11 cellular contexts compared by ENCODE assay signal in genomic region chr6:111576302-111576701, GRCh38. TPM values are rescaled to one million over a fixed set of nuclear protein-coding genes. Genes with fewer than 3 reads are reported as not detected.
DNase-seq lines count a peak whose midpoint lies in the region; ATAC-seq and TF ChIP-seq lines count a peak whose summit lies in the region.
"Had no signal": no experiment of that assay in that cellular context is flagged by ENCODE, and none has a peak within 500 bp of the region (broad histone marks: within the 10 kb centered on the region; RNA-seq: fewer than 3 reads in every experiment).

No MANE protein-coding gene starts in this region.

- H3K27me3 Mint-ChIP-seq in CD4-positive, CD25-positive, alpha-beta regulatory T cell = no peaks in the 10 kb centered on the region
- no peaks in the 10 kb centered on the region for H3K27me3 Mint-ChIP-seq in activated B cell treated with CpG ODN at 0.5 μM for 24 hours
- no peaks in the 10 kb centered on the region for H3K27me3 Mint-ChIP-seq in activated CD4-positive, alpha-beta memory T cell treated with anti-CD3 and anti-CD28 coated beads for 36 hours
- H3K27me3 Mint-ChIP-seq in stimulated activated naive CD8-positive, alpha-beta T cell treated with anti-CD3 and anti-CD28 coated beads, Interleukin-15, amount 100 ng/mL, for 72 hours = no peaks in the 10 kb centered on the region

- no peaks in the 10 kb centered on the region for H3K9me3 Mint-ChIP-seq in CD4-positive, CD25-positive, alpha-beta regulatory T cell
- no peaks in the 10 kb centered on the region for H3K9me3 Mint-ChIP-seq in activated B cell treated with CpG ODN at 0.5 μM for 24 hours
- H3K9me3 Mint-ChIP-seq in activated CD4-positive, alpha-beta memory T cell treated with anti-CD3 and anti-CD28 coated beads for 36 hours = no peaks in the 10 kb centered on the region
- no peaks in the 10 kb centered on the region for H3K9me3 Mint-ChIP-seq in stimulated activated naive CD8-positive, alpha-beta T cell treated with anti-CD3 and anti-CD28 coated beads, Interleukin-15, amount 100 ng/mL, for 72 hours

- no peak for DNase-seq in CD4-positive, CD25-positive, alpha-beta regulatory T cell
- DNase-seq in activated B cell treated with CpG ODN at 0.5 μM for 24 hours (no peak), BE2C (no peak), AG08396 (ENCODE audit: low spot score) (no peak)
- no peak for DNase-seq in activated CD4-positive, alpha-beta memory T cell treated with anti-CD3 and anti-CD28 coated beads for 36 hours
- no peak for DNase-seq in stimulated activated naive CD8-positive, alpha-beta T cell treated with anti-CD3 and anti-CD28 coated beads, Interleukin-15, amount 100 ng/mL, for 72 hours
- DNase-seq: activated T-cell treated with anti-CD3 and anti-CD28 coated beads for 4 hours, KG1, SHP77 had no signal

- intact Hi-C loops in activated B cell treated with CpG ODN at 0.5 μM for 24 hours (cut with micrococcal nuclease) = no loop called here
- intact Hi-C loops in activated CD4-positive, alpha-beta memory T cell treated with anti-CD3 and anti-CD28 coated beads for 36 hours (cut with micrococcal nuclease) = no loop called here

- H3K4me3 Mint-ChIP-seq in CD4-positive, CD25-positive, alpha-beta regulatory T cell = no peak overlapping the region
- peak overlapping the region; percentile 44 for H3K4me3 Mint-ChIP-seq in activated B cell treated with CpG ODN at 0.5 μM for 24 hours
- no peak overlapping the region for H3K4me3 Mint-ChIP-seq in activated CD4-positive, alpha-beta memory T cell treated with anti-CD3 and anti-CD28 coated beads for 36 hours
- H3K4me3 Mint-ChIP-seq in stimulated activated naive CD8-positive, alpha-beta T cell treated with anti-CD3 and anti-CD28 coated beads, Interleukin-15, amount 100 ng/mL, for 72 hours = no peak overlapping the region

- TF ChIP-seq CTCF in activated B cell treated with CpG ODN at 0.5 μM for 24 hours (IDR thresholded peaks at IDR 0.05) (no peak), neutrophil (IDR thresholded peaks at IDR 0.05) (no peak), BE2C (IDR thresholded peaks at IDR 0.05; ENCODE audit: low read depth, low read length) (no peak)

- H3K36me3 Mint-ChIP-seq in CD4-positive, CD25-positive, alpha-beta regulatory T cell = peaks cover 51% of the 10 kb centered on the region
- H3K36me3 Mint-ChIP-seq in activated B cell treated with CpG ODN at 0.5 μM for 24 hours (ENCODE audit: low read depth) = peaks cover 59% of the 10 kb centered on the region
- peaks cover 41% of the 10 kb centered on the region for H3K36me3 Mint-ChIP-seq in activated CD4-positive, alpha-beta memory T cell treated with anti-CD3 and anti-CD28 coated beads for 36 hours

- peaks cover 7% of the 10 kb centered on the region for H3K4me1 ChIP-seq in CD4-positive, CD25-positive, alpha-beta regulatory T cell (ENCODE audit: control insufficient read depth, insufficient read depth, low read length, poor library complexity, severe bottlenecking)
- H3K4me1 ChIP-seq in neutrophil (ENCODE audit: control insufficient read depth in 1 of 2, insufficient read depth in 1 of 2, low read depth in 1 of 2, low read length in 1 of 2) (peaks cover 36 to 38% of the 10 kb centered on the region in 2 experiments), BE2C (peaks cover 36% of the 10 kb centered on the region)

- peaks cover 8 to 16% (median 13%) of the 10 kb centered on the region in 4 donors for H3K4me1 Mint-ChIP-seq in CD4-positive, CD25-positive, alpha-beta regulatory T cell
- H3K4me1 Mint-ChIP-seq in activated B cell treated with CpG ODN at 0.5 μM for 24 hours = peaks cover 28% of the 10 kb centered on the region
- peaks cover 24% of the 10 kb centered on the region for H3K4me1 Mint-ChIP-seq in activated CD4-positive, alpha-beta memory T cell treated with anti-CD3 and anti-CD28 coated beads for 36 hours (ENCODE audit: low read depth)
- peaks cover 34% of the 10 kb centered on the region for H3K4me1 Mint-ChIP-seq in stimulated activated naive CD8-positive, alpha-beta T cell treated with anti-CD3 and anti-CD28 coated beads, Interleukin-15, amount 100 ng/mL, for 72 hours

- ATAC-seq in CD4-positive, CD25-positive, alpha-beta regulatory T cell (ENCODE audit: low read depth in 2 of 2) = no peak
- no peak for ATAC-seq in activated B cell treated with CpG ODN at 0.5 μM for 24 hours (ENCODE audit: low read depth)
- ATAC-seq in stimulated activated naive CD8-positive, alpha-beta T cell treated with anti-CD3 and anti-CD28 coated beads, Interleukin-15, amount 100 ng/mL, for 72 hours = no peak

- no peaks in the 10 kb centered on the region for H3K9me3 ChIP-seq in CD4-positive, CD25-positive, alpha-beta regulatory T cell (ENCODE audit: control insufficient read depth in 2 of 2, low read length in 2 of 2)
- no peaks in the 10 kb centered on the region for H3K9me3 ChIP-seq in KOPT-K1 (ENCODE audit: insufficient read depth, low read length, poor library complexity, severe bottlenecking)
- no peaks in the 10 kb centered on the region for H3K9me3 ChIP-seq in neutrophil
- no peaks in the 10 kb centered on the region for H3K9me3 ChIP-seq in BE2C

- CTCF ChIA-PET in activated B cell treated with CpG ODN at 0.5 μM for 24 hours (lab: Charles Lee) = no interaction called here
- CTCF ChIA-PET in activated CD4-positive, alpha-beta memory T cell treated with anti-CD3 and anti-CD28 coated beads for 36 hours (lab: Charles Lee) = interaction anchor here (0.9 kb wide), 1 partner anchor 467 kb away, joined by 3 read pairs; no protein-coding TSS in a partner anchor

- POLR2A ChIA-PET in activated B cell treated with CpG ODN at 0.5 μM for 24 hours (lab: Charles Lee) = interaction anchor here (1.4 to 1.7 kb wide), 2 partner anchors 10 to 29 kb away, joined by 3 to 10 read pairs; partner anchors contain the start of gene TRAF3IP2
- POLR2A ChIA-PET in activated CD4-positive, alpha-beta memory T cell treated with anti-CD3 and anti-CD28 coated beads for 36 hours (lab: Charles Lee) = no interaction called here

- H3K36me3 ChIP-seq in CD4-positive, CD25-positive, alpha-beta regulatory T cell (ENCODE audit: control insufficient read depth, insufficient read depth, low read length) = peaks cover 66% of the 10 kb centered on the region
- H3K36me3 ChIP-seq in KOPT-K1 (ENCODE audit: insufficient read depth, low read length) = no peaks in the 10 kb centered on the region
- H3K36me3 ChIP-seq in neutrophil = no peaks in the 10 kb centered on the region
- H3K36me3 ChIP-seq in BE2C = no peaks in the 10 kb centered on the region

- no peaks in the 10 kb centered on the region for H3K27me3 ChIP-seq in CD4-positive, CD25-positive, alpha-beta regulatory T cell (ENCODE audit: control insufficient read depth, insufficient read depth, low read length)
- no peaks in the 10 kb centered on the region for H3K27me3 ChIP-seq in neutrophil
- H3K27me3 ChIP-seq in BE2C = no peaks in the 10 kb centered on the region

- no peak overlapping the region for H3K27ac ChIP-seq in CD4-positive, CD25-positive, alpha-beta regulatory T cell (ENCODE audit: insufficient read depth, low read length, poor library complexity, severe bottlenecking)
- H3K27ac ChIP-seq in KOPT-K1 (ENCODE audit: low read depth, low read length, poor library complexity, severe bottlenecking) (peak overlapping the region; percentile 40), neutrophil (peak overlapping the region; percentile 89)

- peak overlapping the region in 2 of 3 donors; percentile 15 to 81 for H3K27ac Mint-ChIP-seq in CD4-positive, CD25-positive, alpha-beta regulatory T cell
- H3K27ac Mint-ChIP-seq in activated B cell treated with CpG ODN at 0.5 μM for 24 hours = peak overlapping the region; percentile 79
- no peak overlapping the region for H3K27ac Mint-ChIP-seq in activated CD4-positive, alpha-beta memory T cell treated with anti-CD3 and anti-CD28 coated beads for 36 hours
- no peak overlapping the region for H3K27ac Mint-ChIP-seq in stimulated activated naive CD8-positive, alpha-beta T cell treated with anti-CD3 and anti-CD28 coated beads, Interleukin-15, amount 100 ng/mL, for 72 hours

- no peak overlapping the region for H3K4me3 ChIP-seq in CD4-positive, CD25-positive, alpha-beta regulatory T cell (ENCODE audit: low read depth, low read length)
- peak overlapping the region; percentile 22 to 43 for H3K4me3 ChIP-seq in neutrophil (ENCODE audit: low read depth in 1 of 2, low read length in 1 of 2)
- no peak overlapping the region for H3K4me3 ChIP-seq in BE2C (ENCODE audit: low read depth, low read length)

RNA-seq across cellular contexts. Expression of gene TRAF3IP2, which starts 29.4 kb away (rescaled TPM):
- total RNA-seq in CD4-positive, CD25-positive, alpha-beta regulatory T cell = 28.7 TPM
- polyA plus RNA-seq in CD4-positive, CD25-positive, alpha-beta regulatory T cell = 10 to 100 TPM; 20.7 to 30.1 (median 25.2) TPM
- total RNA-seq in activated B cell treated with CpG ODN at 0.5 μM for 24 hours = 26.9 and 28.2 TPM in 2 replicates
- total RNA-seq in activated CD4-positive, alpha-beta memory T cell treated with anti-CD3 and anti-CD28 coated beads for 36 hours = 10 to 100 TPM; 42.0 to 43.2 TPM
- polyA plus RNA-seq in BE2C (2012; ENCODE audit: insufficient read depth, insufficient read length, low read depth) = 71.3 TPM

Comparison
In these comparisons a context has a peak if more than half of its experiments do, and no peak if none do; other contexts are left out.
1. H3K4me3 ChIP-seq: peak in neutrophil (2 of 2); none in CD4-positive, CD25-positive, alpha-beta regulatory T cell (single experiment) and BE2C (single experiment).
2. H3K27ac Mint-ChIP-seq: peak in CD4-positive, CD25-positive, alpha-beta regulatory T cell (2 of 3) and activated B cell treated with CpG ODN at 0.5 μM for 24 hours (single experiment); none in activated CD4-positive, alpha-beta memory T cell treated with anti-CD3 and anti-CD28 coated beads for 36 hours (single experiment) and stimulated activated naive CD8-positive, alpha-beta T cell treated with anti-CD3 and anti-CD28 coated beads, Interleukin-15, amount 100 ng/mL, for 72 hours (0 of 2).